ENCODE assay signal across 12 cellular contexts in the genomic region with DNA sequence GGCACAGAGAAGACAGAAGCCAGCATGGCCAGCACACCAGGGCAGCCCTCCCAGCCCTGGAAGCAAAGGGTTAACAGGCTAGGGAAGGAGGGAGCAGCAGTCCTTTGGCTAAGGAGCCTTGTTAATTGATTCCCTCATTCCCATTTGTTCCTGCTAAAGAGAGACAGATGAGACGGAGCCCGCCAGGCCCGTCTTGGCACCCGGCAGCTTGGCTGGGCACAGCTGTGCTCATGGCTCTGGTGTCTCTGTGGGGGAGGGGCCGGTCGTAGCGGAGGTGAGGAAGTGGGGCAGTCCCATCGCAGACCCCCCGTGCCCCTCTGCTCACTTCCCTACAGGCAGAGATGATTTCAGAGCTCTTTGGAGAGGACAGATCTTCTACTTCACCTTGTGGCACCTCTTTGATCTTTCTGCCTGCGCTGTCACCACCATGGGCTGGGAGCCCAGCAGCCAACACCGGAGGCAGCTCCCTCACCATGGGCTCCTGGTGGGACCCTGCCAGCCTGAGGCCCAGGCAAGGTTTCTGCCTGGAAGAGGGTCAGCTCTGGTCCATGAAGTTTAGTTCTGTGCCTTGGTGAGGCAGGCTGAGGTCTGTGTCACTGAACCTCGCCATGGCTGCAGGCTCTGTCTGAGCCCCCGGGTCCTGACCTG. TPM values are rescaled to one million over a fixed set of nuclear protein-coding genes. Genes with fewer than 3 reads are reported as not detected.
A peak's percentile ranks its signal among the peaks of the same experiment; 100 is the strongest.
DNase-seq lines count a peak whose midpoint lies in the region; ATAC-seq and TF ChIP-seq lines count a peak whose summit lies in the region.
"Had no signal": no experiment of that assay in that cellular context is flagged by ENCODE, and none has a peak within 500 bp of the region (broad histone marks: within the 10 kb centered on the region; RNA-seq: fewer than 3 reads in every experiment).

No MANE protein-coding gene starts in this region.

- DNase-seq in NCI-H446 treated with DMSO at 0.1 percent for 48 hours (lab: John Stamatoyannopoulos, UW), result peak; percentile 98
- DNase-seq in left ventricle myocardium inferior, result no peak
- DNase-seq in pons (ENCODE audit: low spot score), result peak; percentile 41
- no peak for DNase-seq in ureter (ENCODE audit: low spot score)
- no peak for DNase-seq in HuH-7 (ENCODE audit: low spot score)
- no peak for DNase-seq in thyroid gland
- DNase-seq: Kasumi-1; RPMI8226; stimulated activated naive CD8-positive, alpha-beta T cell treated with anti-CD3 and anti-CD28 coated beads, Interleukin-15, amount 100 ng/mL, for 72 hours had no signal

- WGBS in thyroid gland, 2 donors, result 60 to 65% methylated on average over 11 to 13 of the region's 13 CpGs

- no peak for ATAC-seq in GM21528 (IDR thresholded peaks at IDR 0.05; ENCODE audit: low FRiP score, unreplicated experiment)
- ATAC-seq: stimulated activated naive CD8-positive, alpha-beta T cell treated with anti-CD3 and anti-CD28 coated beads, Interleukin-15, amount 100 ng/mL, for 72 hours had no signal

- intact Hi-C loops in left ventricle myocardium inferior (cut with micrococcal nuclease), result no loop called here
- intact Hi-C loops in thyroid gland (cut with DNase I), result no loop called here

- TF ChIP-seq POLR2A in thyroid gland (IDR thresholded peaks at IDR 0.05), result no peak

- H3K9me3 ChIP-seq in HEK293 (ENCODE audit: control insufficient read depth, insufficient read depth, low read depth, low read length) (no peaks in the 10 kb centered on the region), left ventricle myocardium inferior (replicated peaks) (peaks cover 7% of the 10 kb centered on the region), thyroid gland (no peaks in the 10 kb centered on the region)

- H3K36me3 ChIP-seq in HEK293 (ENCODE audit: control insufficient read depth in 2 of 2, insufficient read depth in 1 of 2, low read length in 2 of 2) (no peaks in the 10 kb centered on the region), left ventricle myocardium inferior (no peaks in the 10 kb centered on the region), thyroid gland (no peaks in the 10 kb centered on the region)

- H3K4me1 ChIP-seq in HEK293 (ENCODE audit: control insufficient read depth, insufficient read depth, low read length) (no peaks in the 10 kb centered on the region), left ventricle myocardium inferior (peaks cover 39% of the 10 kb centered on the region), thyroid gland (no peaks in the 10 kb centered on the region)

- H3K27me3 ChIP-seq in left ventricle myocardium inferior (ENCODE audit: low read depth) (peaks cover 18% of the 10 kb centered on the region), thyroid gland (no peaks in the 10 kb centered on the region)

- H3K4me3 ChIP-seq in HEK293 (ENCODE audit: low read depth, low read length) (no peak overlapping the region), left ventricle myocardium inferior (no peak overlapping the region), thyroid gland (replicated peaks in 1 of 3) (no peak overlapping the region)

- no peak overlapping the region for H3K27ac ChIP-seq in HEK293 (ENCODE audit: extremely low read depth, low read depth, low read length)
- H3K27ac ChIP-seq in left ventricle myocardium inferior (replicated peaks), result peak overlapping the region; percentile 19
- no peak overlapping the region for H3K27ac ChIP-seq in thyroid gland
- H3K27ac ChIP-seq: C4-2B had no signal

- TF ChIP-seq CTCF in HEK293 (tag by site-specific recombination; IDR thresholded peaks at IDR 0.05), result no peak
- TF ChIP-seq CTCF in left ventricle myocardium inferior (IDR thresholded peaks at IDR 0.05; ENCODE audit: borderline replicate concordance), result no peak
- TF ChIP-seq CTCF in thyroid gland (IDR thresholded peaks at IDR 0.05), result no peak

- POLR2A ChIA-PET in HEK293 (lab: Yijun Ruan, JAX), result no interaction called here

- CTCF ChIA-PET in HEK293 (lab: Yijun Ruan, JAX), result no interaction called here

TF ChIP-seq in HEK293, 187 proteins besides CTCF, POLR2A, EP300 and RAD21:
- TF ChIP-seq ZIC2 (tag by site-specific recombination; IDR thresholded peaks at IDR 0.05), result peak; percentile 32; the same call in 1 of the 2 replicates
- TF ChIP-seq, protein P1, sequence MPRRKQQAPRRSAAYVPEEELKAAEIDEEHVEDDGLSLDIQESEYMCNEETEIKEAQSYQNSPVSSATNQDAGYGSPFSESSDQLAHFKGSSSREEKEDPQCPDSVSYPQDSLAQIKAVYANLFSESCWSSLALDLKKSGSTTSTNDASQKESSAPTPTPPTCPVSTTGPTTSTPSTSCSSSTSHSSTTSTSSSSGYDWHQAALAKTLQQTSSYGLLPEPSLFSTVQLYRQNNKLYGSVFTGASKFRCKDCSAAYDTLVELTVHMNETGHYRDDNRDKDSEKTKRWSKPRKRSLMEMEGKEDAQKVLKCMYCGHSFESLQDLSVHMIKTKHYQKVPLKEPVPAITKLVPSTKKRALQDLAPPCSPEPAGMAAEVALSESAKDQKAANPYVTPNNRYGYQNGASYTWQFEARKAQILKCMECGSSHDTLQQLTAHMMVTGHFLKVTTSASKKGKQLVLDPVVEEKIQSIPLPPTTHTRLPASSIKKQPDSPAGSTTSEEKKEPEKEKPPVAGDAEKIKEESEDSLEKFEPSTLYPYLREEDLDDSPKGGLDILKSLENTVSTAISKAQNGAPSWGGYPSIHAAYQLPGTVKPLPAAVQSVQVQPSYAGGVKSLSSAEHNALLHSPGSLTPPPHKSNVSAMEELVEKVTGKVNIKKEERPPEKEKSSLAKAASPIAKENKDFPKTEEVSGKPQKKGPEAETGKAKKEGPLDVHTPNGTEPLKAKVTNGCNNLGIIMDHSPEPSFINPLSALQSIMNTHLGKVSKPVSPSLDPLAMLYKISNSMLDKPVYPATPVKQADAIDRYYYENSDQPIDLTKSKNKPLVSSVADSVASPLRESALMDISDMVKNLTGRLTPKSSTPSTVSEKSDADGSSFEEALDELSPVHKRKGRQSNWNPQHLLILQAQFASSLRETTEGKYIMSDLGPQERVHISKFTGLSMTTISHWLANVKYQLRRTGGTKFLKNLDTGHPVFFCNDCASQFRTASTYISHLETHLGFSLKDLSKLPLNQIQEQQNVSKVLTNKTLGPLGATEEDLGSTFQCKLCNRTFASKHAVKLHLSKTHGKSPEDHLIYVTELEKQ (tag by site-specific recombination; IDR thresholded peaks at IDR 0.05; ENCODE audit: borderline replicate concordance), result no peak

RNA-seq across cellular contexts. Expression of a gene that starts 38.0 kb away (rescaled TPM):
- 2.1 TPM for total RNA-seq in left ventricle myocardium inferior
- total RNA-seq in ureter, result 8.6 TPM
- total RNA-seq in thyroid gland, result 1 to 10 TPM; 1.1 to 4.2 (median 2.6) TPM

Comparison
In these comparisons a context has a peak if more than half of its experiments do, and no peak if none do; other contexts are left out.
1. DNase-seq: peak in NCI-H446 treated with DMSO at 0.1 percent for 48 hours (single experiment) and pons (single experiment); none in left ventricle myocardium inferior (single experiment), ureter (single experiment), HuH-7 (single experiment) and thyroid gland (0 of 2).